1 cellular context compared by ENCODE assay signal in the genomic region with DNA sequence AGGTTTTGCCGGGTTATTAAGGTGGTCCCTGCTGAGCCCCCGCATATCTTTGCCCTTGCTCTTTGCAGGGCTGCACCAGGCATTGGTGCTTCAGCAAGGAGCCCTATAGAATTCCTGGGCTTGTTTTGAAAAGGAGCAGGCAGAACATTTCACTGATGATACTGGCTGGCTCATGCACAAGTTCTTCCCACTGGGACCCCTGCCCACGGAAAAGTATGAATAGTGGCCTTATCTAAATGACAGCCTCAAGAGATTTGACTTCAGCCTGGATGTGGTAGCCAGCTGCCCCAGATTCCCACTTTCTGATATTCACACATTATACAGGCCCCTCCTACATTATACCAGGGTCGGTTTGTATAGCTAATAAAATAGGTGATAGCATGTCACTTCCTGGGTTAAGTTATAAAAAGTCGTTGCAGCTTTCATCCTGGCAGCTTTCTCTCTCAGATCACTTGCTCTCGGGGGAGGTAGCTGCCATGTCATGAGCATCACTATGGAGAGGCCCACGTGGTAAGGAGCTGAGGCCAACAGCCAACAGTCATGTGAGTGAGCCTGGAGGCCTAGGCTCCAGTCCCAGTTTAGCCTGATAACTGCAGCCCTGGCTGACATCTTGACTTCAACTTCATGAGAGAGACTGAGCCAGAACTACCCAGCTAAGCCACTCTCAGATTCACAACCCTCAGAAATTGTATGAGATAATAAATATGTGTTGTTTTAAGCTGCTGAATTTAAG.
TF ChIP-seq lines count a peak whose summit lies in the region.

No MANE protein-coding gene starts in this region.

TF ChIP-seq in GM23338, 12 proteins besides CTCF, POLR2A, EP300 and RAD21 (continued from another document):
- TF ChIP-seq, protein P1, sequence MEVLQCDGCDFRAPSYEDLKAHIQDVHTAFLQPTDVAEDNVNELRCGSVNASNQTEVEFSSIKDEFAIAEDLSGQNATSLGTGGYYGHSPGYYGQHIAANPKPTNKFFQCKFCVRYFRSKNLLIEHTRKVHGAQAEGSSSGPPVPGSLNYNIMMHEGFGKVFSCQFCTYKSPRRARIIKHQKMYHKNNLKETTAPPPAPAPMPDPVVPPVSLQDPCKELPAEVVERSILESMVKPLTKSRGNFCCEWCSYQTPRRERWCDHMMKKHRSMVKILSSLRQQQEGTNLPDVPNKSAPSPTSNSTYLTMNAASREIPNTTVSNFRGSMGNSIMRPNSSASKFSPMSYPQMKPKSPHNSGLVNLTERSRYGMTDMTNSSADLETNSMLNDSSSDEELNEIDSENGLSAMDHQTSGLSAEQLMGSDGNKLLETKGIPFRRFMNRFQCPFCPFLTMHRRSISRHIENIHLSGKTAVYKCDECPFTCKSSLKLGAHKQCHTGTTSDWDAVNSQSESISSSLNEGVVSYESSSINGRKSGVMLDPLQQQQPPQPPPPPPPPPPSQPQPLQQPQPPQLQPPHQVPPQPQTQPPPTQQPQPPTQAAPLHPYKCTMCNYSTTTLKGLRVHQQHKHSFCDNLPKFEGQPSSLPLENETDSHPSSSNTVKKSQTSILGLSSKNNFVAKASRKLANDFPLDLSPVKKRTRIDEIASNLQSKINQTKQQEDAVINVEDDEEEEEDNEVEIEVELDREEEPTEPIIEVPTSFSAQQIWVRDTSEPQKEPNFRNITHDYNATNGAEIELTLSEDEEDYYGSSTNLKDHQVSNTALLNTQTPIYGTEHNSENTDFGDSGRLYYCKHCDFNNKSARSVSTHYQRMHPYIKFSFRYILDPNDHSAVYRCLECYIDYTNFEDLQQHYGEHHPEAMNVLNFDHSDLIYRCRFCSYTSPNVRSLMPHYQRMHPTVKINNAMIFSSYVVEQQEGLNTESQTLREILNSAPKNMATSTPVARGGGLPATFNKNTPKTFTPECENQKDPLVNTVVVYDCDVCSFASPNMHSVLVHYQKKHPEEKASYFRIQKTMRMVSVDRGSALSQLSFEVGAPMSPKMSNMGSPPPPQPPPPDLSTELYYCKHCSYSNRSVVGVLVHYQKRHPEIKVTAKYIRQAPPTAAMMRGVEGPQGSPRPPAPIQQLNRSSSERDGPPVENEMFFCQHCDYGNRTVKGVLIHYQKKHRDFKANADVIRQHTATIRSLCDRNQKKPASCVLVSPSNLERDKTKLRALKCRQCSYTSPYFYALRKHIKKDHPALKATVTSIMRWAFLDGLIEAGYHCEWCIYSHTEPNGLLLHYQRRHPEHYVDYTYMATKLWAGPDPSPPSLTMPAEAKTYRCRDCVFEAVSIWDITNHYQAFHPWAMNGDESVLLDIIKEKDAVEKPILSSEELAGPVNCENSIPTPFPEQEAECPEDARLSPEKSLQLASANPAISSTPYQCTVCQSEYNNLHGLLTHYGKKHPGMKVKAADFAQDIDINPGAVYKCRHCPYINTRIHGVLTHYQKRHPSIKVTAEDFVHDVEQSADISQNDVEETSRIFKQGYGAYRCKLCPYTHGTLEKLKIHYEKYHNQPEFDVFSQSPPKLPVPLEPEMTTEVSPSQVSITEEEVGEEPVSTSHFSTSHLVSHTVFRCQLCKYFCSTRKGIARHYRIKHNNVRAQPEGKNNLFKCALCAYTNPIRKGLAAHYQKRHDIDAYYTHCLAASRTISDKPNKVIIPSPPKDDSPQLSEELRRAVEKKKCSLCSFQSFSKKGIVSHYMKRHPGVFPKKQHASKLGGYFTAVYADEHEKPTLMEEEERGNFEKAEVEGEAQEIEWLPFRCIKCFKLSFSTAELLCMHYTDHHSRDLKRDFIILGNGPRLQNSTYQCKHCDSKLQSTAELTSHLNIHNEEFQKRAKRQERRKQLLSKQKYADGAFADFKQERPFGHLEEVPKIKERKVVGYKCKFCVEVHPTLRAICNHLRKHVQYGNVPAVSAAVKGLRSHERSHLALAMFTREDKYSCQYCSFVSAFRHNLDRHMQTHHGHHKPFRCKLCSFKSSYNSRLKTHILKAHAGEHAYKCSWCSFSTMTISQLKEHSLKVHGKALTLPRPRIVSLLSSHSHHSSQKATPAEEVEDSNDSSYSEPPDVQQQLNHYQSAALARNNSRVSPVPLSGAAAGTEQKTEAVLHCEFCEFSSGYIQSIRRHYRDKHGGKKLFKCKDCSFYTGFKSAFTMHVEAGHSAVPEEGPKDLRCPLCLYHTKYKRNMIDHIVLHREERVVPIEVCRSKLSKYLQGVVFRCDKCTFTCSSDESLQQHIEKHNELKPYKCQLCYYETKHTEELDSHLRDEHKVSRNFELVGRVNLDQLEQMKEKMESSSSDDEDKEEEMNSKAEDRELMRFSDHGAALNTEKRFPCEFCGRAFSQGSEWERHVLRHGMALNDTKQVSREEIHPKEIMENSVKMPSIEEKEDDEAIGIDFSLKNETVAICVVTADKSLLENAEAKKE (CRISPR knock-in tag; IDR thresholded peaks at IDR 0.05) = no peak
- no peak for TF ChIP-seq ZNF114 (CRISPR knock-in tag; IDR thresholded peaks at IDR 0.05)
- TF ChIP-seq POLR2AphosphoS5 (IDR thresholded peaks at IDR 0.05; ENCODE audit: low read depth) = no peak
- TF ChIP-seq EZH2 (IDR thresholded peaks at IDR 0.05; ENCODE audit: low read depth, unreplicated experiment) = no peak
- TF ChIP-seq JUNB (IDR thresholded peaks at IDR 0.05; ENCODE audit: unreplicated experiment) = no peak
- no peak for TF ChIP-seq STAT1 (IDR thresholded peaks at IDR 0.05; ENCODE audit: unreplicated experiment)
- no peak for TF ChIP-seq ZNF331 (CRISPR knock-in tag; IDR thresholded peaks at IDR 0.05; ENCODE audit: low read depth)
- TF ChIP-seq, protein P2, sequence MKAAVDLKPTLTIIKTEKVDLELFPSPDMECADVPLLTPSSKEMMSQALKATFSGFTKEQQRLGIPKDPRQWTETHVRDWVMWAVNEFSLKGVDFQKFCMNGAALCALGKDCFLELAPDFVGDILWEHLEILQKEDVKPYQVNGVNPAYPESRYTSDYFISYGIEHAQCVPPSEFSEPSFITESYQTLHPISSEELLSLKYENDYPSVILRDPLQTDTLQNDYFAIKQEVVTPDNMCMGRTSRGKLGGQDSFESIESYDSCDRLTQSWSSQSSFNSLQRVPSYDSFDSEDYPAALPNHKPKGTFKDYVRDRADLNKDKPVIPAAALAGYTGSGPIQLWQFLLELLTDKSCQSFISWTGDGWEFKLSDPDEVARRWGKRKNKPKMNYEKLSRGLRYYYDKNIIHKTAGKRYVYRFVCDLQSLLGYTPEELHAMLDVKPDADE (IDR thresholded peaks at IDR 0.05) = no peak
- TF ChIP-seq, protein P3, sequence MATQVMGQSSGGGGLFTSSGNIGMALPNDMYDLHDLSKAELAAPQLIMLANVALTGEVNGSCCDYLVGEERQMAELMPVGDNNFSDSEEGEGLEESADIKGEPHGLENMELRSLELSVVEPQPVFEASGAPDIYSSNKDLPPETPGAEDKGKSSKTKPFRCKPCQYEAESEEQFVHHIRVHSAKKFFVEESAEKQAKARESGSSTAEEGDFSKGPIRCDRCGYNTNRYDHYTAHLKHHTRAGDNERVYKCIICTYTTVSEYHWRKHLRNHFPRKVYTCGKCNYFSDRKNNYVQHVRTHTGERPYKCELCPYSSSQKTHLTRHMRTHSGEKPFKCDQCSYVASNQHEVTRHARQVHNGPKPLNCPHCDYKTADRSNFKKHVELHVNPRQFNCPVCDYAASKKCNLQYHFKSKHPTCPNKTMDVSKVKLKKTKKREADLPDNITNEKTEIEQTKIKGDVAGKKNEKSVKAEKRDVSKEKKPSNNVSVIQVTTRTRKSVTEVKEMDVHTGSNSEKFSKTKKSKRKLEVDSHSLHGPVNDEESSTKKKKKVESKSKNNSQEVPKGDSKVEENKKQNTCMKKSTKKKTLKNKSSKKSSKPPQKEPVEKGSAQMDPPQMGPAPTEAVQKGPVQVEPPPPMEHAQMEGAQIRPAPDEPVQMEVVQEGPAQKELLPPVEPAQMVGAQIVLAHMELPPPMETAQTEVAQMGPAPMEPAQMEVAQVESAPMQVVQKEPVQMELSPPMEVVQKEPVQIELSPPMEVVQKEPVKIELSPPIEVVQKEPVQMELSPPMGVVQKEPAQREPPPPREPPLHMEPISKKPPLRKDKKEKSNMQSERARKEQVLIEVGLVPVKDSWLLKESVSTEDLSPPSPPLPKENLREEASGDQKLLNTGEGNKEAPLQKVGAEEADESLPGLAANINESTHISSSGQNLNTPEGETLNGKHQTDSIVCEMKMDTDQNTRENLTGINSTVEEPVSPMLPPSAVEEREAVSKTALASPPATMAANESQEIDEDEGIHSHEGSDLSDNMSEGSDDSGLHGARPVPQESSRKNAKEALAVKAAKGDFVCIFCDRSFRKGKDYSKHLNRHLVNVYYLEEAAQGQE (IDR thresholded peaks at IDR 0.05; ENCODE audit: unreplicated experiment) = no peak
- no peak for TF ChIP-seq CREB1 (CRISPR knock-in tag; IDR thresholded peaks at IDR 0.05; ENCODE audit: low read depth)
- TF ChIP-seq NANOG (IDR thresholded peaks at IDR 0.05; ENCODE audit: borderline replicate concordance) = no peak
